Comparison of ENCODE assay signal across 10 cellular contexts in the genomic region with DNA sequence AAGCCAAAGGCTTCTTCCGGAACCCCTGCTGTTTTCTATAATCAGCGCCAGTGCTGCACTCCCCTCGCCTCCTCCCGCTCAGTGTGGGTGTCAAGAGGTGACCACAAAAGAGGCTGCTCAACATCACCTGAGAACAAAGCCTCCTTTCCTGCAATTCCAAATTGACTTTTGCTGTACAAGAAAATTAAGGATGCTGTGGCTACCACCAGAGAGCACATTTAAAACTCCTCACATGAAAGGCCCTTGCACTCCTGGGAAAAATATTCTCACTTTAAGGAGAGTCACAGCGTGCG.
DNase-seq lines count a peak whose midpoint lies in the region; ATAC-seq, FAIRE-seq and TF ChIP-seq lines count a peak whose summit lies in the region.
"Had no signal": no experiment of that assay in that cellular context is flagged by ENCODE, and none has a peak within 500 bp of the region (broad histone marks: within the 10 kb centered on the region; RNA-seq: fewer than 3 reads in every experiment).

No MANE protein-coding gene starts in this region.

- TF ChIP-seq CTCF in osteoblast (IDR thresholded peaks at IDR 0.05; ENCODE audit: extremely low read depth, low read depth, low read length) (no peak), adrenal gland (IDR thresholded peaks at IDR 0.05) (no peak)

- H3K4me1 Mint-ChIP-seq in dendritic cell treated with granulocyte-macrophage colony-stimulating factor and Interleukin-4, amounts not matched to agents 40 ng/mL and 50 ng/mL, for 4 days (ENCODE audit: low read depth): peaks cover 47% of the 10 kb centered on the region

- H3K27ac ChIP-seq in osteoblast (ENCODE audit: low read depth, low read length) (peak overlapping the region; percentile 99), adrenal gland (peak overlapping the region in 1 of 5 donors; percentile 60)
- H3K27ac ChIP-seq: neural progenitor cell had no signal

- no peaks in the 10 kb centered on the region for H4K20me1 ChIP-seq in osteoblast (ENCODE audit: insufficient read depth, low read length)

- H3K27ac Mint-ChIP-seq in dendritic cell treated with granulocyte-macrophage colony-stimulating factor and Interleukin-4, amounts not matched to agents 40 ng/mL and 50 ng/mL, for 4 days: peak overlapping the region; percentile 42

- peak overlapping the region; percentile 69 for H3K4me2 ChIP-seq in osteoblast (ENCODE audit: insufficient read depth, low read length)
- H3K4me2 ChIP-seq: neural progenitor cell had no signal

- peaks cover 53% of the 10 kb centered on the region for H3K4me1 ChIP-seq in osteoblast (ENCODE audit: insufficient read depth, low read length)
- H3K4me1 ChIP-seq in adrenal gland (replicated peaks in 1 of 2): peaks cover 4 to 24% of the 10 kb centered on the region in 2 donors

- ATAC-seq in GM19035 (IDR thresholded peaks at IDR 0.05; ENCODE audit: unreplicated experiment): no peak

- TF ChIP-seq POLR2A in adrenal gland (IDR thresholded peaks at IDR 0.05): no peak

- no peak for FAIRE-seq in RCC 7860 (lab: Jason Lieb, UNC)

- no peak overlapping the region for H3K4me3 Mint-ChIP-seq in dendritic cell treated with granulocyte-macrophage colony-stimulating factor and Interleukin-4, amounts not matched to agents 40 ng/mL and 50 ng/mL, for 4 days
- H3K4me3 Mint-ChIP-seq: neural progenitor cell had no signal

- intact Hi-C loops in dendritic cell treated with granulocyte-macrophage colony-stimulating factor and Interleukin-4, amounts not matched to agents 40 ng/mL and 50 ng/mL, for 4 days (cut with micrococcal nuclease): no loop called here
- intact Hi-C loops in adrenal gland (cut with DNase I): no loop called here

- H2AFZ ChIP-seq in osteoblast (ENCODE audit: low read length): no peak overlapping the region
- H2AFZ ChIP-seq: neural progenitor cell had no signal

- H3K9me3 ChIP-seq in osteoblast (ENCODE audit: low read depth, low read length): no peaks in the 10 kb centered on the region
- no peaks in the 10 kb centered on the region for H3K9me3 ChIP-seq in adrenal gland (replicated peaks in 1 of 3)

- H3K4me3 ChIP-seq in osteoblast (ENCODE audit: insufficient read depth, low read length) (no peak overlapping the region), adrenal gland (no peak overlapping the region)
- H3K4me3 ChIP-seq: neural progenitor cell had no signal

- 91 to 100% (median 96%) methylated on average over 6 of the region's 6 CpGs for WGBS in adrenal gland, 4 donors

- H3K79me2 ChIP-seq in osteoblast (ENCODE audit: insufficient read depth, low read length): peaks cover 38% of the 10 kb centered on the region

- H3K27me3 Mint-ChIP-seq in dendritic cell treated with granulocyte-macrophage colony-stimulating factor and Interleukin-4, amounts not matched to agents 40 ng/mL and 50 ng/mL, for 4 days: no peaks in the 10 kb centered on the region

- H3K36me3 ChIP-seq in osteoblast (ENCODE audit: insufficient read depth, low read length): no peaks in the 10 kb centered on the region
- no peaks in the 10 kb centered on the region for H3K36me3 ChIP-seq in adrenal gland (replicated peaks in 1 of 2)
- H3K36me3 ChIP-seq: neural progenitor cell had no signal

- no peaks in the 10 kb centered on the region for H3K27me3 ChIP-seq in osteoblast (ENCODE audit: insufficient read depth, low read length)
- H3K27me3 ChIP-seq in adrenal gland: no peaks in the 10 kb centered on the region
- H3K27me3 ChIP-seq: neural progenitor cell had no signal

- H3K36me3 Mint-ChIP-seq in dendritic cell treated with granulocyte-macrophage colony-stimulating factor and Interleukin-4, amounts not matched to agents 40 ng/mL and 50 ng/mL, for 4 days (ENCODE audit: low read depth): peaks cover 9% of the 10 kb centered on the region

- peaks cover 10% of the 10 kb centered on the region for H3K9me3 Mint-ChIP-seq in dendritic cell treated with granulocyte-macrophage colony-stimulating factor and Interleukin-4, amounts not matched to agents 40 ng/mL and 50 ng/mL, for 4 days

- DNase-seq in Daoy (ENCODE audit: low read depth) (peak; percentile 69), RCC 7860 (ENCODE audit: low spot score) (peak; percentile 43), osteoblast (ENCODE audit: insufficient read length, low spot score, missing footprints) (no peak), adrenal gland (no peak), Ammon's horn (ENCODE audit: low spot score) (no peak)
- no peak for DNase-seq in effector CD8-positive, alpha-beta T cell (lab: John Stamatoyannopoulos, UW)
- DNase-seq: NCI-H524 treated with DMSO at 0.1 percent for 48 hours had no signal

Comparison
In these comparisons a context has a peak if more than half of its experiments do, and no peak if none do; other contexts are left out.
1. DNase-seq: peak in Daoy (single experiment) and RCC 7860 (single experiment); none in osteoblast (single experiment), adrenal gland (0 of 7), Ammon's horn (single experiment) and effector CD8-positive, alpha-beta T cell (single experiment).